21 cellular contexts compared by ENCODE assay signal in genomic region chr3:187401861-187402260, GRCh38. TPM values are rescaled to one million over a fixed set of nuclear protein-coding genes. Genes with fewer than 3 reads are reported as not detected.
"Had no signal": no experiment of that assay in that cellular context is flagged by ENCODE, and none has a peak within 500 bp of the region (broad histone marks: within the 10 kb centered on the region; RNA-seq: fewer than 3 reads in every experiment).

No MANE protein-coding gene starts in this region.

- H3K4me3 ChIP-seq: body of pancreas, dorsolateral prefrontal cortex, mucosa of descending colon, psoas muscle, vagina had no signal

- H3K27ac ChIP-seq: body of pancreas, dorsolateral prefrontal cortex, epithelial cell of prostate, psoas muscle, vagina had no signal

- H3K36me3 ChIP-seq: vagina had no signal

- DNase-seq: activated CD4-positive, alpha-beta T cell treated with anti-CD3 and anti-CD28 coated beads for 36 hours; activated CD4-positive, alpha-beta T cell treated with anti-CD3 and anti-CD28 coated beads, Interleukin-2, amount 50 U/mL, for 48 hours; activated T-cell treated with anti-CD3 and anti-CD28 coated beads for 4 hours; amygdala; body of pancreas; caudate nucleus; dorsolateral prefrontal cortex; left ventricle myocardium superior; mucosa of descending colon; naive thymus-derived CD4-positive, alpha-beta T cell; psoas muscle; right cardiac atrium; stimulated activated CD4-positive, alpha-beta T cell treated with anti-CD3 and anti-CD28 coated beads, Interleukin-4, amount 100 ng/mL, for 1 hour; stimulated activated naive CD8-positive, alpha-beta T cell treated with anti-CD3 and anti-CD28 coated beads, Interleukin-15, amount 100 ng/mL, for 72 hours; trophoblast cell had no signal

- H3K4me1 ChIP-seq: body of pancreas, psoas muscle had no signal

- H3K27me3 ChIP-seq: body of pancreas, vagina had no signal

- FAIRE-seq: TTC549 had no signal

- H3K9me3 ChIP-seq: body of pancreas, mucosa of descending colon, psoas muscle, vagina had no signal

RNA-seq across cellular contexts. Expression of gene RTP4, which starts 33.7 kb away (rescaled TPM):
- total RNA-seq: frontal cortex, temporal lobe, WTC11 had no signal
